Comparison of ENCODE assay signal across 1 cellular context in the genomic region with DNA sequence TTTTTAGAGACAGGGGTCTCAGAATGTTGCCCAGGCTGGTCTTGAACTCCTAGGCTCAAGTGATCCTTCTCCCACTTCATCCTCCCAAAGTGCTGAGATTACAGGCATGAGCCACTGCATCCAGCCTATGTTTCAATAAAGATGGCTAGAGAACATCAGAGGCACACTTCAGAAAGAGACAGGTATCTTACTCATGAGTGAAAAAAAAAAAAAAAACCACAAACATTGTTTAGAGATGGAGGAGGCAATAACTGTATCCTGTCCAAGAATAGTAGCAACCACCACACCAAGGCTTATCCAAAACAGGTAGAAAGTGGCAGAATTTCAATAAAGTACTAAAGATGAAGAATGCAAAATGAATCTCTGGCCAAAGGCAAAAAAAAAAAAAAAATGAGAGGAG.
TF ChIP-seq lines count a peak whose summit lies in the region.

No MANE protein-coding gene starts in this region.

TF ChIP-seq in endothelial cell of umbilical vein, 7 proteins besides CTCF, POLR2A, EP300 and RAD21:
- TF ChIP-seq MAX (IDR thresholded peaks at IDR 0.05; ENCODE audit: insufficient read depth, insufficient read length), result no peak
- TF ChIP-seq EZH2 (IDR thresholded peaks at IDR 0.05; ENCODE audit: borderline replicate concordance, low read depth, low read length, severe bottlenecking), result no peak
- TF ChIP-seq POLR2AphosphoS5 (IDR thresholded peaks at IDR 0.05; ENCODE audit: insufficient read depth, low read depth, low read length), result no peak
- TF ChIP-seq JUN (IDR thresholded peaks at IDR 0.05; ENCODE audit: borderline replicate concordance, insufficient read depth, insufficient read length, low read depth), result no peak
- TF ChIP-seq GATA2 (IDR thresholded peaks at IDR 0.05; ENCODE audit: insufficient read depth, insufficient read length, low read depth, low read length), result no peak
- no peak for TF ChIP-seq MYC (IDR thresholded peaks at IDR 0.05; ENCODE audit: low read depth, low read length)
- no peak for TF ChIP-seq FOS (IDR thresholded peaks at IDR 0.05; ENCODE audit: borderline replicate concordance, insufficient read depth, low read length)
TF ChIP-seq in endothelial cell of umbilical vein: peak in this region for 0.
